In the genomic region with DNA sequence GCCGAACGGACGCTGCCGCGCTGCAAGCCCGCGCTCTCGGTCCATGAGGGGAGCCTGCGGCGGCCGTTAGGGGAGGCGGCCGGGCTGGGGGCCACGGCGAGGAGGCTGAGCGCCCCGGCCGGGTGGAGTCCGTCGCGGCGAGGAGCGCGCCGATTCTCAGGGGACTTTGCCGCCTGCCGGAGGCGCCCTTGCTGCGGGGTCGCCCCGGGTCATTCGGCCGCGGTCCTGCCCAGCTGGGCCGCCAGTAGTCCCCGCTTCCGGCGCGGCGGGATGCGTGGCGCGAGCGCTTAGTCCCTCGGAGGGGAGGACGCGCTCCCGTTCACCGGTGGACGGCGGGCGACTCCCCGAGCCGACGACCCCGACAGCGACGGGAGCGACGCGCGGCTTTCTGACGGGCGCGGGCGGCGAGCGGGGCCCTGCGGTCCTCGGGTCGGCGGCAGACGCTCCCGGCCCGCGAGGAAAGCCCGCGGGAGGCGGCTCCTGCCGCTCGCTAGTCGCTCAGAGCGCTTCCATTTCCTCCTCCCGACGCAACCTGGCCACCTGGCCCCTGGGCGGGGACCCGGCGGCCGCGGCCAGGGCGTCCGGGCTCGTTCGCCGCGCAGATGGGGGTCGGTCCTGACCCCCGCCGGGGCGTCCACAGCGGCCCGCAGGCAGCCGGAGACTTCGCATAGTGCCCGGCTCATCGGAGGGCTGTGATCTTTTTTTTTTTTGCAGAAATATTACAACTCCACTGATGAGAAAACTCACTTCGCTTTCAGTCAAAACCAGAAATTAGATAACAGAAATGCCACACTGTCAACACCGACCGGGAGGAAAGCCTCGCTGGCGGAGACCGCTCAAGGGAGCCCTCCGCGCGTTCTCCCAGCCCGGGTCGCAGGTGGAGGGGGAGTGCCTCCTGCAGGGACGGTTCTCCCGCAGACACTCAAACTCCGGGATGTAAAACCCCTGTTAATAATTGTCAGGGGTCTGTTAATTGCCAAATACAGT, we compare ENCODE assay signal across 8 cellular contexts. TPM values are rescaled to one million over a fixed set of nuclear protein-coding genes. Genes with fewer than 3 reads are reported as not detected.
DNase-seq lines count a peak whose midpoint lies in the region; ATAC-seq, FAIRE-seq and TF ChIP-seq lines count a peak whose summit lies in the region.

No MANE protein-coding gene starts in this region.

- BruUV-seq in HepG2 (replicated peaks; lab: Mats Ljungman, UMichigan) = no TSS peak

- peaks cover 41% of the 10 kb centered on the region for H3K4me1 Mint-ChIP-seq in stimulated activated naive CD8-positive, alpha-beta T cell treated with anti-CD3 and anti-CD28 coated beads, Interleukin-15, Interleukin-2, amounts not matched to agents 100 ng/mL and 50 ng/mL, for 24 hours (ENCODE audit: low read depth)

- peaks cover 2% of the 10 kb centered on the region; the same call in 1 of the 2 replicates for H3K79me2 ChIP-seq in SU-DHL-6 (ENCODE audit: insufficient read depth, low read length)
- H3K79me2 ChIP-seq in HepG2 (ENCODE audit: insufficient read depth, low read length) = peaks cover 23% of the 10 kb centered on the region

- in situ Hi-C loops in HepG2 (cut with HindIII; ENCODE audit: extremely low pct_ligation_motif_present, low pct_unique_long_range_greater_than_20kb) = no loop called here

- H2AFZ ChIP-seq in SU-DHL-6 (ENCODE audit: low read depth, low read length, severe bottlenecking) (peak overlapping the region; percentile 89), HepG2 (ENCODE audit: low read length) (no peak overlapping the region)

- DNase-seq in DMS 273 (lab: John Stamatoyannopoulos, UW; ENCODE audit: unreplicated experiment) (peak; percentile 79), DMS 273 treated with DMSO at 0.1 percent for 48 hours (lab: John Stamatoyannopoulos, UW) (no peak), choroid plexus epithelial cell (ENCODE audit: low read depth) (peak; percentile 35), HepG2 (ENCODE audit: low spot score) (peak; percentile 20)

- peak; percentile 58 for TF ChIP-seq RAD21 in HepG2 (CRISPR knock-in tag; IDR thresholded peaks at IDR 0.05)

- H3K4me3 Mint-ChIP-seq in stimulated activated naive CD8-positive, alpha-beta T cell treated with anti-CD3 and anti-CD28 coated beads, Interleukin-15, Interleukin-2, amounts not matched to agents 100 ng/mL and 50 ng/mL, for 24 hours = peak overlapping the region; percentile 96

- no peak for TF ChIP-seq EP300 in HepG2 (IDR thresholded peaks at IDR 0.05; ENCODE audit: low read depth in 2 of 2, low read length in 2 of 2)
- TF ChIP-seq EP300 in HepG2 (CRISPR knock-in tag; IDR thresholded peaks at IDR 0.05; ENCODE audit: borderline replicate concordance) = no peak

- no peaks in the 10 kb centered on the region for H3K9me2 ChIP-seq in SU-DHL-6 (replicated peaks; ENCODE audit: insufficient read depth, low read length)

- no peaks in the 10 kb centered on the region for H3K27me3 Mint-ChIP-seq in stimulated activated naive CD8-positive, alpha-beta T cell treated with anti-CD3 and anti-CD28 coated beads, Interleukin-15, Interleukin-2, amounts not matched to agents 100 ng/mL and 50 ng/mL, for 24 hours

- H3K4me3 ChIP-seq in HUES64 (ENCODE audit: low read length) (peak overlapping the region; percentile 79), SU-DHL-6 (ENCODE audit: insufficient read depth, low read length, poor library complexity, severe bottlenecking) (peak overlapping the region; percentile 95), choroid plexus epithelial cell (ENCODE audit: low read depth, low read length) (peak overlapping the region; percentile 83), HepG2 (replicated peaks in 1 of 3; ENCODE audit: insufficient read depth in 1 of 3, low read depth in 2 of 3, low read length in 3 of 3) (peak overlapping the region; percentile 71 to 91 (median 74))

- no peaks in the 10 kb centered on the region for H3K9me3 ChIP-seq in HUES64 (ENCODE audit: insufficient read depth, low read depth, low read length)
- H3K9me3 ChIP-seq in SU-DHL-6 (ENCODE audit: insufficient read depth, low read length) = no peaks in the 10 kb centered on the region
- 0 out of 2 replicates have a peak, but pooled peaks cover 4% of the 10 kb centered on the region for H3K9me3 ChIP-seq in HepG2 (ENCODE audit: low read length)

- peaks cover 21% of the 10 kb centered on the region for H3F3A ChIP-seq in SU-DHL-6 (ENCODE audit: insufficient read depth)

- CTCF ChIA-PET in HepG2 (lab: Yijun Ruan, JAX; ENCODE audit: low intra/inter-chr PET ratio, low total read pairs) = interaction anchor here (2.1 kb wide), 1 partner anchor 107 kb away, joined by 6 read pairs; no protein-coding TSS in a partner anchor

- H3K9ac ChIP-seq in HUES64 (ENCODE audit: low read depth, low read length) = peak overlapping the region; percentile 72
- peak overlapping the region; percentile 90 for H3K9ac ChIP-seq in SU-DHL-6 (ENCODE audit: low read length)
- peak overlapping the region; percentile 94 for H3K9ac ChIP-seq in HepG2 (ENCODE audit: insufficient read depth, low read depth, low read length)

- H3K36me3 ChIP-seq in HUES64 (ENCODE audit: insufficient read depth, low read length) (peaks cover 5% of the 10 kb centered on the region; the same call in 1 of the 2 replicates), SU-DHL-6 (ENCODE audit: low read length) (no peaks in the 10 kb centered on the region), HepG2 (replicated peaks in 1 of 2; ENCODE audit: control insufficient read depth in 1 of 2, insufficient read depth in 2 of 2, low read length in 2 of 2) (peaks cover 0 to 7% of the 10 kb centered on the region in 2 experiments; a peak in 1 of 5 replicates)

- TF ChIP-seq CTCF in SU-DHL-6 (IDR thresholded peaks at IDR 0.05; ENCODE audit: insufficient read depth, low read length, poor library complexity, severe bottlenecking) = no peak
- TF ChIP-seq CTCF in choroid plexus epithelial cell (conservative IDR thresholded peaks at IDR 0.05; ENCODE audit: low read depth, low read length) = no peak
- TF ChIP-seq CTCF in HepG2 (CRISPR knock-in tag; IDR thresholded peaks at IDR 0.05) = peak; percentile 37

- H3K36me3 Mint-ChIP-seq in stimulated activated naive CD8-positive, alpha-beta T cell treated with anti-CD3 and anti-CD28 coated beads, Interleukin-15, Interleukin-2, amounts not matched to agents 100 ng/mL and 50 ng/mL, for 24 hours (ENCODE audit: low read depth) = peaks cover 33% of the 10 kb centered on the region

- H3K9me3 Mint-ChIP-seq in stimulated activated naive CD8-positive, alpha-beta T cell treated with anti-CD3 and anti-CD28 coated beads, Interleukin-15, Interleukin-2, amounts not matched to agents 100 ng/mL and 50 ng/mL, for 24 hours = peaks cover 5% of the 10 kb centered on the region

- TF ChIP-seq POLR2A in HepG2 (IDR thresholded peaks at IDR 0.05; ENCODE audit: insufficient read depth in 1 of 2, low read depth in 2 of 2, low read length in 2 of 2) = peak in 1 of 2 experiments; percentile 84; a peak in 3 of 4 replicates

- intact Hi-C loops in HepG2 (cut with micrococcal nuclease; ENCODE audit: unreplicated experiment) = loop anchor here (1.0 kb wide), 1 partner anchor 97 kb away; no protein-coding TSS in a partner anchor

- H3K27ac Mint-ChIP-seq in stimulated activated naive CD8-positive, alpha-beta T cell treated with anti-CD3 and anti-CD28 coated beads, Interleukin-15, Interleukin-2, amounts not matched to agents 100 ng/mL and 50 ng/mL, for 24 hours = peak overlapping the region; percentile 94

- H3K4me2 ChIP-seq in SU-DHL-6 (ENCODE audit: low read depth, low read length, poor library complexity, severe bottlenecking) (peak overlapping the region; percentile 88), HepG2 (ENCODE audit: low read depth, low read length) (peak overlapping the region; percentile 73)

- FAIRE-seq in HepG2 (lab: Jason Lieb, UNC) = no peak

- H3K4me1 ChIP-seq in HUES64 (ENCODE audit: insufficient read depth, low read length) (0 out of 2 replicates have a peak, but pooled peaks cover 3% of the 10 kb centered on the region), HepG2 (ENCODE audit: insufficient read depth, low read length) (peaks cover 33% of the 10 kb centered on the region)

- H3K27me3 ChIP-seq in HUES64 (ENCODE audit: insufficient read depth, low read length) = peaks cover 27% of the 10 kb centered on the region
- no peaks in the 10 kb centered on the region for H3K27me3 ChIP-seq in SU-DHL-6 (ENCODE audit: low read length)
- H3K27me3 ChIP-seq in HepG2 (ENCODE audit: control insufficient read depth in 1 of 2, insufficient read depth in 2 of 2, low read length in 2 of 2) = no peaks in the 10 kb centered on the region; a peak in 1 of 5 replicates

- ATAC-seq in GM21526 (IDR thresholded peaks at IDR 0.05; ENCODE audit: low FRiP score, unreplicated experiment) = peak; percentile 20
- ATAC-seq in HepG2 = peak; percentile 72

- H4K20me1 ChIP-seq in SU-DHL-6 (ENCODE audit: low read depth, low read length) (0 out of 2 replicates have a peak, but pooled peaks cover 5% of the 10 kb centered on the region), HepG2 (ENCODE audit: insufficient read depth, low read length) (no peaks in the 10 kb centered on the region)

- H3K27ac ChIP-seq in HUES64 (ENCODE audit: low read depth, low read length) (peak overlapping the region; percentile 73; the same call in 1 of the 2 replicates), SU-DHL-6 (ENCODE audit: low read depth, low read length) (peak overlapping the region; percentile 44), HepG2 (ENCODE audit: extremely low read length, insufficient read depth, low read length) (peak overlapping the region; percentile 98)

- POLR2A ChIA-PET in HepG2 (lab: Yijun Ruan, JAX) = interaction anchor here (1.0 kb wide), 1 partner anchor 12 kb away, joined by 3 read pairs; no protein-coding TSS in a partner anchor

- under 1% methylated on average over 120 of the region's 120 CpGs for WGBS in HUES64
- under 1% methylated on average over 32 of the region's 120 CpGs for WGBS in HepG2 (ENCODE audit: low lambda C conversion rate)

RNA-seq across cellular contexts. Expression of a gene that starts 0.6 kb away (rescaled TPM):
- polyA plus RNA-seq in HUES64 (2013, experiment 1 of 2) = 8.7 TPM
- polyA plus RNA-seq in HUES64 (2013, experiment 2 of 2) = 8.3 TPM
- total RNA-seq in HepG2 (2016; rRNA removed; fragmentation: Illumina TruSeq; extraction: Trizol) = 6.1 and 7.7 TPM in 2 replicates
- 0.97 and 1.3 TPM in 2 replicates for total RNA-seq in HepG2 (2016; cell fraction: cytosol; rRNA removed; fragmentation: Illumina TruSeq; extraction: Trizol; ENCODE audit: low read depth)
- 5.5 and 8.3 TPM in 2 replicates for total RNA-seq in HepG2 (2016; cell fraction: insoluble cytoplasmic fraction; rRNA removed; fragmentation: Illumina TruSeq; extraction: Trizol)
- total RNA-seq in HepG2 (2016; cell fraction: membrane; rRNA removed; fragmentation: Illumina TruSeq; extraction: Trizol) = 3.0 and 3.4 TPM in 2 replicates
- total RNA-seq in HepG2 (2016; cell fraction: nucleus; rRNA removed; fragmentation: Illumina TruSeq; extraction: Trizol) = 8.5 and 10.3 TPM in 2 replicates
- 2.5 and 4.5 TPM in 2 replicates for polyA plus RNA-seq in HepG2 (2011; rRNA removed)
- polyA plus RNA-seq in HepG2 (2011; cell fraction: cytosol; rRNA removed) = 1.6 and 2.3 TPM in 2 replicates
- 4.3 and 8.3 TPM in 2 replicates for polyA plus RNA-seq in HepG2 (2011; cell fraction: nucleus; rRNA removed)
- polyA plus RNA-seq in HepG2 (2012) = 3.7 and 5.1 TPM in 2 replicates
- polyA plus RNA-seq in HepG2 (2016; cell fraction: cytosol; fragmentation: Illumina TruSeq; extraction: Trizol; ENCODE audit: low read depth) = 0.25 TPM in 2 replicates
- polyA plus RNA-seq in HepG2 (2016; cell fraction: insoluble cytoplasmic fraction; fragmentation: Illumina TruSeq; extraction: Trizol; ENCODE audit: low read depth) = 5.7 and 5.8 TPM in 2 replicates
- 0.60 and 0.90 TPM in 2 replicates for polyA plus RNA-seq in HepG2 (2016; cell fraction: membrane; fragmentation: Illumina TruSeq; extraction: Trizol; ENCODE audit: low read depth)
- 8.0 and 9.0 TPM in 2 replicates for polyA plus RNA-seq in HepG2 (2016; cell fraction: nucleus; fragmentation: Illumina TruSeq; extraction: Trizol; ENCODE audit: insufficient read depth, low read depth)
- 6.1 and 21.7 TPM in 2 replicates for polyA minus RNA-seq in HepG2 (2011; rRNA and poly(A)+ RNA removed; ENCODE audit: low replicate concordance)
- 4.0 and 6.0 TPM in 2 replicates for polyA minus RNA-seq in HepG2 (2011; cell fraction: cytosol; rRNA and poly(A)+ RNA removed)
- 14.5 and 16.0 TPM in 2 replicates for polyA minus RNA-seq in HepG2 (2011; cell fraction: nucleus; rRNA and poly(A)+ RNA removed)

RNA-seq across cellular contexts. Expression of a gene that starts 57.0 kb away (rescaled TPM):
- polyA plus RNA-seq in HUES64 (2013, experiment 1 of 2) = 6.9 TPM
- 8.1 TPM for polyA plus RNA-seq in HUES64 (2013, experiment 2 of 2)
- total RNA-seq in HepG2 (2016; rRNA removed; fragmentation: Illumina TruSeq; extraction: Trizol) = 10.4 and 12.5 TPM in 2 replicates
- total RNA-seq in HepG2 (2016; cell fraction: cytosol; rRNA removed; fragmentation: Illumina TruSeq; extraction: Trizol; ENCODE audit: low read depth) = 7.3 and 11.5 TPM in 2 replicates
- total RNA-seq in HepG2 (2016; cell fraction: insoluble cytoplasmic fraction; rRNA removed; fragmentation: Illumina TruSeq; extraction: Trizol) = 10.9 and 12.2 TPM in 2 replicates
- total RNA-seq in HepG2 (2016; cell fraction: membrane; rRNA removed; fragmentation: Illumina TruSeq; extraction: Trizol) = 9.5 and 12.2 TPM in 2 replicates
- total RNA-seq in HepG2 (2016; cell fraction: nucleus; rRNA removed; fragmentation: Illumina TruSeq; extraction: Trizol) = 14.5 and 19.4 TPM in 2 replicates
- 19.5 and 19.7 TPM in 2 replicates for polyA plus RNA-seq in HepG2 (2011; rRNA removed)
- polyA plus RNA-seq in HepG2 (2011; cell fraction: cytosol; rRNA removed) = 11.6 and 12.9 TPM in 2 replicates
- 29.5 and 36.3 TPM in 2 replicates for polyA plus RNA-seq in HepG2 (2011; cell fraction: nucleus; rRNA removed)
- 8.1 and 8.7 TPM in 2 replicates for polyA plus RNA-seq in HepG2 (2012)
- polyA plus RNA-seq in HepG2 (2016; cell fraction: cytosol; fragmentation: Illumina TruSeq; extraction: Trizol; ENCODE audit: low read depth) = 1.3 and 1.9 TPM in 2 replicates
- polyA plus RNA-seq in HepG2 (2016; cell fraction: insoluble cytoplasmic fraction; fragmentation: Illumina TruSeq; extraction: Trizol; ENCODE audit: low read depth) = 7.6 and 8.0 TPM in 2 replicates
- 3.9 and 4.6 TPM in 2 replicates for polyA plus RNA-seq in HepG2 (2016; cell fraction: membrane; fragmentation: Illumina TruSeq; extraction: Trizol; ENCODE audit: low read depth)
- 22.5 and 23.5 TPM in 2 replicates for polyA plus RNA-seq in HepG2 (2016; cell fraction: nucleus; fragmentation: Illumina TruSeq; extraction: Trizol; ENCODE audit: insufficient read depth, low read depth)
- polyA minus RNA-seq in HepG2 (2011; rRNA and poly(A)+ RNA removed; ENCODE audit: low replicate concordance) = 80.5 and 82.8 TPM in 2 replicates
- 15.5 and 21.5 TPM in 2 replicates for polyA minus RNA-seq in HepG2 (2011; cell fraction: cytosol; rRNA and poly(A)+ RNA removed)
- 34.5 and 38.3 TPM in 2 replicates for polyA minus RNA-seq in HepG2 (2011; cell fraction: nucleus; rRNA and poly(A)+ RNA removed)

Comparison
In these comparisons a context has a peak if more than half of its experiments do, and no peak if none do; other contexts are left out.
1. H3K27ac ChIP-seq: peak in every context shown above with its lines; median percentile 98 in HepG2; 73 in HUES64; 44 in SU-DHL-6.